In the genomic region with DNA sequence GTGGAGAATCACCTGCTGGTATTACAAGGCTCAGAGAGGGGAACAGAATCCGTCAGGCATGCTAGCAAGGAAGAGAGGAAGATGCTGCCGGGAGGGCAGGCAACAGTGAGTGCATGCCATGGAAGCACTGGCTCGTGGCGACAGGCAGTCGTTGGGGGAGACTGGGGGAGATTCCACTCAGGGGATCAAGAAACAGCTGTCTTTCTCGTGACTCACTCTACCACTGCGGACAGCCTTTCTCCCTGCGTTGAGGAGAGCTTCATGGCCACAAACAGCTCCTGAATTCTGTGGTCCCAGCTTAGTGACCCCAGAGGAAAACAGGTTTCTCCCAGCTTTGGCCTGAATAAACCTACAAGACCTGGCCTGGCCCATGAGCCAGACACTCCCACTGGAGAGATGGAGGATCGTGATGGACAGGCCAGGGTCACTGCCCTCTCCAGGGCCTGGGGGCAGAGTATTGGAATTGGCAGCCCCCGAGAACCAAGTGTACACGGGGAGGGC, we compare ENCODE assay signal across 1 cellular context.
TF ChIP-seq lines count a peak whose summit lies in the region.

No MANE protein-coding gene starts in this region.

TF ChIP-seq in SK-N-SH treated with all-trans-retinoic acid at 6 μM for 48 hours, 23 proteins besides CTCF, POLR2A, EP300 and RAD21:
- TF ChIP-seq ZNF565 (CRISPR knock-in tag; conservative IDR thresholded peaks at IDR 0.05; ENCODE audit: low read depth) (no peak), CSDC2 (CRISPR knock-in tag; IDR thresholded peaks at IDR 0.05) (no peak), PPARA (CRISPR knock-in tag; IDR thresholded peaks at IDR 0.05; ENCODE audit: borderline replicate concordance) (no peak), PATZ1 (CRISPR knock-in tag; IDR thresholded peaks at IDR 0.05; ENCODE audit: borderline replicate concordance) (no peak), ISL1 (CRISPR knock-in tag; IDR thresholded peaks at IDR 0.05) (no peak), ZC3H10 (CRISPR knock-in tag; IDR thresholded peaks at IDR 0.05) (no peak), SNAI2 (CRISPR knock-in tag; IDR thresholded peaks at IDR 0.05) (no peak), ESRRG (CRISPR knock-in tag; IDR thresholded peaks at IDR 0.05) (no peak), TCF4 (CRISPR knock-in tag; IDR thresholded peaks at IDR 0.05; ENCODE audit: borderline replicate concordance) (no peak), TOX (CRISPR knock-in tag; IDR thresholded peaks at IDR 0.05; ENCODE audit: borderline replicate concordance) (no peak), ZFP3 (CRISPR knock-in tag; IDR thresholded peaks at IDR 0.05) (no peak)
- TF ChIP-seq, protein P1, sequence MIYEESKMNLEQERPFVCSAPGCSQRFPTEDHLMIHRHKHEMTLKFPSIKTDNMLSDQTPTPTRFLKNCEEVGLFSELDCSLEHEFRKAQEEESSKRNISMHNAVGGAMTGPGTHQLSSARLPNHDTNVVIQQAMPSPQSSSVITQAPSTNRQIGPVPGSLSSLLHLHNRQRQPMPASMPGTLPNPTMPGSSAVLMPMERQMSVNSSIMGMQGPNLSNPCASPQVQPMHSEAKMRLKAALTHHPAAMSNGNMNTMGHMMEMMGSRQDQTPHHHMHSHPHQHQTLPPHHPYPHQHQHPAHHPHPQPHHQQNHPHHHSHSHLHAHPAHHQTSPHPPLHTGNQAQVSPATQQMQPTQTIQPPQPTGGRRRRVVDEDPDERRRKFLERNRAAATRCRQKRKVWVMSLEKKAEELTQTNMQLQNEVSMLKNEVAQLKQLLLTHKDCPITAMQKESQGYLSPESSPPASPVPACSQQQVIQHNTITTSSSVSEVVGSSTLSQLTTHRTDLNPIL (CRISPR knock-in tag; IDR thresholded peaks at IDR 0.05; ENCODE audit: low read depth), result no peak
- TF ChIP-seq, protein P2, sequence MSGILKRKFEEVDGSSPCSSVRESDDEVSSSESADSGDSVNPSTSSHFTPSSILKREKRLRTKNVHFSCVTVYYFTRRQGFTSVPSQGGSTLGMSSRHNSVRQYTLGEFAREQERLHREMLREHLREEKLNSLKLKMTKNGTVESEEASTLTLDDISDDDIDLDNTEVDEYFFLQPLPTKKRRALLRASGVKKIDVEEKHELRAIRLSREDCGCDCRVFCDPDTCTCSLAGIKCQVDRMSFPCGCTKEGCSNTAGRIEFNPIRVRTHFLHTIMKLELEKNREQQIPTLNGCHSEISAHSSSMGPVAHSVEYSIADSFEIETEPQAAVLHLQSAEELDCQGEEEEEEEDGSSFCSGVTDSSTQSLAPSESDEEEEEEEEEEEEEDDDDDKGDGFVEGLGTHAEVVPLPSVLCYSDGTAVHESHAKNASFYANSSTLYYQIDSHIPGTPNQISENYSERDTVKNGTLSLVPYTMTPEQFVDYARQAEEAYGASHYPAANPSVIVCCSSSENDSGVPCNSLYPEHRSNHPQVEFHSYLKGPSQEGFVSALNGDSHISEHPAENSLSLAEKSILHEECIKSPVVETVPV (CRISPR knock-in tag; IDR thresholded peaks at IDR 0.05), result no peak
